ENCODE assay signal across 11 cellular contexts in the genomic region with DNA sequence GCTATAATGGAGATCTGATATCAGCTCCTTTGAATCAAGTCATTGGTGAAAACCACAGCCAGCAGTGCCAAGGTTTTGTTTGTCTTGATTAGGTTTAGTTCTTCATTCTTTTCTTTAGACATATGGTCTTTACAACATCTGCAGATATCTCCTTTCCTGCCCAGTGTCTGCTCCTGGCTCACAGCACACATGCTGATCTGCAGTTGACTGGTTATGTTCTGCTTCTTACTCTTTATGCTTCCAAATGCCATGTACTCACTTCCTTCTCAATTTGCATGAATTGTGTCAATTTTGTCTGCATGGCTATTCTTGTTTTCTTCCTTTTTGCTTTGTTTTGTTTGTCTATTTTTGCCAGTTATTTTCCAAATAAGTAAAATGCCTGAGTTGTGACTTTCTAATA. TPM values are rescaled to one million over a fixed set of nuclear protein-coding genes. Genes with fewer than 3 reads are reported as not detected.
DNase-seq lines count a peak whose midpoint lies in the region; ATAC-seq, FAIRE-seq and TF ChIP-seq lines count a peak whose summit lies in the region.
"Had no signal": no experiment of that assay in that cellular context is flagged by ENCODE, and none has a peak within 500 bp of the region (broad histone marks: within the 10 kb centered on the region; RNA-seq: fewer than 3 reads in every experiment).

No MANE protein-coding gene starts in this region.

- peaks cover 13% of the 10 kb centered on the region for H3K36me3 ChIP-seq in effector memory CD4-positive, alpha-beta T cell (ENCODE audit: control insufficient read depth, insufficient read depth, low read length)
- H3K36me3 ChIP-seq in prostate gland: no peaks in the 10 kb centered on the region

- no peak overlapping the region for H3K4me3 ChIP-seq in effector memory CD4-positive, alpha-beta T cell (ENCODE audit: insufficient read depth, low read depth, low read length, poor library complexity, severe bottlenecking)
- no peak overlapping the region for H3K4me3 ChIP-seq in prostate gland

- H3K9me3 ChIP-seq in effector memory CD4-positive, alpha-beta T cell (ENCODE audit: control insufficient read depth, low read length): no peaks in the 10 kb centered on the region
- no peaks in the 10 kb centered on the region for H3K9me3 ChIP-seq in prostate gland

- intact Hi-C loops in prostate gland (cut with DNase I): no loop called here

- TF ChIP-seq POLR2A in prostate gland (IDR thresholded peaks at IDR 0.05): no peak

- no peak for FAIRE-seq in frontal cortex (lab: Jason Lieb, UNC)

- ATAC-seq in GM18502 (IDR thresholded peaks at IDR 0.05; ENCODE audit: poor library complexity, unreplicated experiment) (peak; percentile 38), GM18868 (IDR thresholded peaks at IDR 0.05; ENCODE audit: unreplicated experiment) (no peak)
- ATAC-seq: SK-N-SH treated with all-trans-retinoic acid at 6 μM for 48 hours had no signal

- peaks cover 68% of the 10 kb centered on the region for H3K4me1 ChIP-seq in effector memory CD4-positive, alpha-beta T cell (ENCODE audit: control insufficient read depth, insufficient read depth, low read length, poor library complexity, severe bottlenecking)
- H3K4me1 ChIP-seq in prostate gland (replicated peaks): no peaks in the 10 kb centered on the region

- TF ChIP-seq CTCF in prostate gland (IDR thresholded peaks at IDR 0.05): no peak

- DNase-seq in AML-193 (lab: John Stamatoyannopoulos, UW) (peak; percentile 56 to 62), NOMO-1 treated with dmso at 0.1 percent for 144 hours (lab: John Stamatoyannopoulos, UW; ENCODE audit: unreplicated experiment) (peak; percentile 34), prostate gland (ENCODE audit: low spot score) (no peak), NCI-H1105 (lab: John Stamatoyannopoulos, UW) (no peak), frontal cortex (ENCODE audit: low spot score in 2 of 2) (no peak)
- DNase-seq in effector memory CD4-positive, alpha-beta T cell: no peak
- DNase-seq: islet precursor cell, NCI-H1694 had no signal

- no peaks in the 10 kb centered on the region for H3K27me3 ChIP-seq in effector memory CD4-positive, alpha-beta T cell (replicated peaks; ENCODE audit: control insufficient read depth, insufficient read depth, low read length, poor library complexity, severe bottlenecking)
- no peaks in the 10 kb centered on the region for H3K27me3 ChIP-seq in prostate gland (replicated peaks; ENCODE audit: insufficient read depth)

- H3K27ac ChIP-seq in effector memory CD4-positive, alpha-beta T cell (ENCODE audit: insufficient read depth, low read length, poor library complexity, severe bottlenecking): peak overlapping the region; percentile 11
- H3K27ac ChIP-seq in prostate gland: no peak overlapping the region

RNA-seq across cellular contexts. Expression of a gene that starts 8.0 kb away (rescaled TPM):
- total RNA-seq in prostate gland (1 to 10 TPM; 5.0 to 6.2 TPM), frontal cortex (1.2 TPM)

Comparison
In these comparisons a context has a peak if more than half of its experiments do, and no peak if none do; other contexts are left out.
1. DNase-seq: peak in AML-193 (2 of 2) and NOMO-1 treated with dmso at 0.1 percent for 144 hours (single experiment); none in effector memory CD4-positive, alpha-beta T cell (0 of 3), prostate gland (single experiment), NCI-H1105 (single experiment) and frontal cortex (0 of 2).